21 cellular contexts compared by ENCODE assay signal in the genomic region with DNA sequence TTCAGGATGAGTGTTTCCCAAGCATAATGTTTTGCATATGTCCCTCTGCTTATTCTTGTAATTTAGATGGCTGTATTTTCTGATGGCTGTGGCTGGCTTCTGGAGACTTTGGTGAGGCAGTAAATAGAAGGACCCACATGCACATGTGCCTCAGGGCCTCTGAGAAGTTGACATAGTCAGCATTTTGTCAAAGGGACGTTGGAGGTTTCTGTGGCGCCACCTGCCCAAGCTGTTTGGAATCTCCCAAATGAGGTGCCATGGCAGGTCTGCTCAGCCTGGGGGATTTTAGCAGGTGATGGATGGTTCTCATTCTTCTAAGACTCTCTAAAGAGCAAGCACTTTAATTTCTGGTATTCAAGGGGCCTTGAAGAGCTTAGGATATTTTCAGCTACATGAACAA. TPM values are rescaled to one million over a fixed set of nuclear protein-coding genes. Genes with fewer than 3 reads are reported as not detected.
"Had no signal": no experiment of that assay in that cellular context is flagged by ENCODE, and none has a peak within 500 bp of the region (broad histone marks: within the 10 kb centered on the region; RNA-seq: fewer than 3 reads in every experiment).

No MANE protein-coding gene starts in this region.

- H3K4me1 ChIP-seq: ascending aorta, colonic mucosa, esophagus muscularis mucosa, lower lobe of right lung, tibial artery had no signal

- DNase-seq: activated CD4-positive, alpha-beta T cell treated with anti-CD3 and anti-CD28 coated beads, Interleukin-2, amount 50 U/mL, for 1 hour; activated gamma-delta T cell; colonic mucosa; islet precursor cell; left colon; lower lobe of right lung; nucleus accumbens; stimulated activated CD4-positive, alpha-beta T cell treated with anti-CD3 and anti-CD28 coated beads, Interleukin-12 subunit alpha, Interleukin-12 subunit beta, amount 100 ng/mL, for 4 hours; stimulated activated CD4-positive, alpha-beta T cell treated with anti-CD3 and anti-CD28 coated beads, Interleukin-1b, Interleukin-23, amount 100 ng/mL, for 48 hours; stimulated activated CD8-positive, alpha-beta memory T cell treated with anti-CD3 and anti-CD28 coated beads, Interleukin-4, amount 100 ng/mL, for 48 hours; stimulated activated naive CD4-positive, alpha-beta T cell treated with Interleukin-2 at 50 U/mL for 16 hours; T-helper 1 cell; T-helper 9 cell; tibial artery had no signal

- H3K9me3 ChIP-seq: ascending aorta, colonic mucosa, esophagus muscularis mucosa, lower lobe of right lung, tibial artery had no signal

- H3K27ac ChIP-seq: ascending aorta, colonic mucosa, esophagus muscularis mucosa, lower lobe of right lung, tibial artery had no signal

- H3K36me3 ChIP-seq: ascending aorta, colonic mucosa, esophagus muscularis mucosa, lower lobe of right lung, tibial artery had no signal

- H3K27me3 ChIP-seq: ascending aorta, colonic mucosa had no signal

- H3K4me3 ChIP-seq: ascending aorta, colonic mucosa, esophagus muscularis mucosa, lower lobe of right lung, tibial artery had no signal

RNA-seq across cellular contexts. Expression of a gene that starts 29.8 kb away (rescaled TPM):
- total RNA-seq: ascending aorta; colonic mucosa; esophagus muscularis mucosa; left colon; lower lobe of right lung; mesothelial cell of epicardium; natural killer cell treated with Interleukin-12 subunit alpha and Interleukin-12 subunit beta and Interleukin-15 and Interleukin-18, amount 100 ng/mL, for 72 hours; renal cortical epithelial cell; subcutaneous adipose tissue; urinary bladder had no signal
- polyA plus RNA-seq: urinary bladder had no signal
